ENCODE assay signal across 25 cellular contexts in the genomic region with DNA sequence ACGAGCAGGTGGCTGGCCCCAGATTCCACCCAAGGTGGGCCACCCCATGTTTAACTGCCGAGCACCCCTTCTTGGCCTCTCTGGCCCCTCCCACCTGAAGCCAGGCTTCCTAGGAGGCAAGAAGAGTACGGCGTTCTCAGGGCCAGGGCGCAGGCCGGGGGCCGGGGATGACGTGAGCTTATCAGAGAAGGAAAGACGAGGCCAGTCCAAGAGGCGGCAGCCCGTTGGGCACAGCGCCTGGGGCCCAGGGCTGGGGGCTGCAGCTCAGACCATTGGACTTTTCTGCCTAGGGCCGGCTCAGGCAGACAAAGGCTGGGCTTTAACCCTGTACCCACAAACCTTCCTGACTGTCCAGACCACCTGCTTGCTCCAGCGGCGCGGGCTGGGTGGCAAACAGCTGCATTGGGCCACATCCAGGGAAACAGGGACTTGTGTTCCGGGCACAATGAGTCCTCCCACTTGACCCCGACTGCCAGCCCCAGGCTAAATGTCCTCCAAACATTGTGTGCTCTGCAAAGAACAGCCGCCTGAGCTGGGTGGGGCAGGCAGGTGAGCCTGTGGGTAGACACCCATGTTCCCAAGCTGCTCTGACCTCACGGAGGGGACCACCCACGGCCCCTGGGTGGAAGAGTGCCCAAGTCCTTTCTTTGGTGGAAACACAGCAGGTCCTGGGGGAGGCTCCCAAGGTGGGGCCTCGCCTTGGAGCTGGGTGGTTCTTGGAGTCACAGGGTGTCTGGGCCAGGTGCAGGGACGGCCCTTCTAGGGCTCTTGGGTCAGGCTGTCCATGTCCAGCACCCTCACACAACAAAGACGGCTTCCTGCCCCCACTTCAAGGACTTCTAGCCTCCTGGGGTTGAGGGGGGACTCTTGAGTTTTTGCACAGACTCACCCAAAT. TPM values are rescaled to one million over a fixed set of nuclear protein-coding genes. Genes with fewer than 3 reads are reported as not detected.
DNase-seq lines count a peak whose midpoint lies in the region; ATAC-seq, FAIRE-seq and TF ChIP-seq lines count a peak whose summit lies in the region.
"Had no signal": no experiment of that assay in that cellular context is flagged by ENCODE, and none has a peak within 500 bp of the region (broad histone marks: within the 10 kb centered on the region; RNA-seq: fewer than 3 reads in every experiment).

No MANE protein-coding gene starts in this region.

- no peaks in the 10 kb centered on the region for H3K9me3 ChIP-seq in HepG2 (ENCODE audit: low read length)
- H3K9me3 ChIP-seq in right lobe of liver: no peaks in the 10 kb centered on the region
- no peaks in the 10 kb centered on the region for H3K9me3 ChIP-seq in SJCRH30 (replicated peaks)
- H3K9me3 ChIP-seq: SK-N-SH had no signal

- TF ChIP-seq POLR2A in HepG2 (IDR thresholded peaks at IDR 0.05; ENCODE audit: insufficient read depth in 1 of 2, low read depth in 2 of 2, low read length in 2 of 2): no peak
- TF ChIP-seq POLR2A in right lobe of liver (IDR thresholded peaks at IDR 0.05): no peak

- no peaks in the 10 kb centered on the region for H3K4me1 Mint-ChIP-seq in CD14-positive monocyte
- H3K4me1 Mint-ChIP-seq: WTC11 had no signal

- H3K27ac Mint-ChIP-seq in CD14-positive monocyte: no peak overlapping the region
- H3K27ac Mint-ChIP-seq: activated naive CD8-positive, alpha-beta T cell treated with anti-CD3 and anti-CD28 coated beads, Interleukin-2, amount 50 U/mL, for 24 hours; CD4-positive, alpha-beta T cell; natural killer cell; WTC11 had no signal

- DNase-seq in HepG2 (ENCODE audit: low spot score): no peak
- DNase-seq in right lobe of liver: no peak
- DNase-seq in SJCRH30: peak; percentile 95 to 96
- DNase-seq in myocyte (ENCODE audit: low read depth): peak; percentile 57
- no peak for DNase-seq in activated CD4-positive, CD25-positive, alpha-beta regulatory T cell treated with anti-CD3 and anti-CD28 coated beads, Interleukin-2, amount 50 U/mL, for 72 hours
- no peak for DNase-seq in CD14-positive monocyte (ENCODE audit: low spot score)
- DNase-seq: activated CD4-positive, alpha-beta T cell treated with anti-CD3 and anti-CD28 coated beads, Interleukin-2, amount 50 U/mL, for 48 hours; activated gamma-delta T cell; activated naive CD8-positive, alpha-beta T cell treated with anti-CD3 and anti-CD28 coated beads, Interleukin-2, amount 50 U/mL, for 24 hours; CD4-positive, alpha-beta T cell; DMS79; effector CD8-positive, alpha-beta T cell; mesenchymal stem cell; natural killer cell; NCI-H1930; NCI-H446 treated with DMSO at 0.1 percent for 48 hours had no signal

- 89% methylated on average over 17 of the region's 24 CpGs for WGBS in HepG2 (ENCODE audit: low lambda C conversion rate)
- WGBS in right lobe of liver (ENCODE audit: insufficient coverage, low coverage, low lambda C conversion rate, missing lambda C conversion rate): 79% methylated on average over 5 of the region's 24 CpGs

- no peak overlapping the region for H3K9ac ChIP-seq in HepG2 (ENCODE audit: insufficient read depth, low read depth, low read length)
- H3K9ac ChIP-seq: parathyroid adenoma, SK-N-SH had no signal

- in situ Hi-C loops in HepG2 (cut with HindIII; ENCODE audit: extremely low pct_ligation_motif_present, low pct_unique_long_range_greater_than_20kb): no loop called here

- FAIRE-seq in HepG2 (lab: Jason Lieb, UNC): no peak
- FAIRE-seq: frontal cortex, K562, keratinocyte had no signal

- H3K27me3 ChIP-seq in HepG2 (ENCODE audit: control insufficient read depth in 1 of 2, insufficient read depth in 2 of 2, low read length in 2 of 2): no peaks in the 10 kb centered on the region
- no peaks in the 10 kb centered on the region for H3K27me3 ChIP-seq in right lobe of liver
- H3K27me3 ChIP-seq in SJCRH30: 0 out of 2 replicates have a peak, but pooled peaks cover 4% of the 10 kb centered on the region

- no peak overlapping the region for H3K4me3 Mint-ChIP-seq in CD14-positive monocyte
- H3K4me3 Mint-ChIP-seq: activated naive CD8-positive, alpha-beta T cell treated with anti-CD3 and anti-CD28 coated beads, Interleukin-2, amount 50 U/mL, for 24 hours; CD4-positive, alpha-beta T cell; natural killer cell; WTC11 had no signal

- intact Hi-C loops in HepG2 (cut with micrococcal nuclease; ENCODE audit: unreplicated experiment): no loop called here
- intact Hi-C loops in right lobe of liver (cut with DNase I): no loop called here
- intact Hi-C loops in CD14-positive monocyte (cut with micrococcal nuclease): no loop called here

- H3K27ac ChIP-seq in HepG2 (ENCODE audit: extremely low read length, insufficient read depth, low read length): no peak overlapping the region
- H3K27ac ChIP-seq in right lobe of liver: no peak overlapping the region
- H3K27ac ChIP-seq in SJCRH30: peak overlapping the region; percentile 81
- H3K27ac ChIP-seq: parathyroid adenoma had no signal

- H3K4me3 ChIP-seq in HepG2 (replicated peaks in 1 of 3; ENCODE audit: insufficient read depth in 1 of 3, low read depth in 2 of 3, low read length in 3 of 3) (no peak overlapping the region), right lobe of liver (no peak overlapping the region), SJCRH30 (peak overlapping the region; percentile 41)
- H3K4me3 ChIP-seq: K562 had no signal

- TF ChIP-seq CTCF in HepG2 (CRISPR knock-in tag; IDR thresholded peaks at IDR 0.05) (no peak), right lobe of liver (IDR thresholded peaks at IDR 0.05) (no peak), CD14-positive monocyte (IDR thresholded peaks at IDR 0.05) (no peak)

- H2AFZ ChIP-seq in HepG2 (ENCODE audit: low read length): no peak overlapping the region
- H2AFZ ChIP-seq: parathyroid adenoma had no signal

- H3K36me3 Mint-ChIP-seq in CD14-positive monocyte: peaks cover 8 to 11% of the 10 kb centered on the region in 2 donors
- H3K36me3 Mint-ChIP-seq: natural killer cell, WTC11 had no signal

- H4K20me1 ChIP-seq in HepG2 (ENCODE audit: insufficient read depth, low read length): no peaks in the 10 kb centered on the region

- POLR2A ChIA-PET in HepG2 (lab: Yijun Ruan, JAX): no interaction called here

- no peaks in the 10 kb centered on the region for H3K79me2 ChIP-seq in HepG2 (ENCODE audit: insufficient read depth, low read length)
- H3K79me2 ChIP-seq: parathyroid adenoma had no signal

- CTCF ChIA-PET in HepG2 (lab: Yijun Ruan, JAX; ENCODE audit: low intra/inter-chr PET ratio, low total read pairs): no interaction called here

- no peaks in the 10 kb centered on the region for H3K9me3 Mint-ChIP-seq in CD14-positive monocyte
- H3K9me3 Mint-ChIP-seq: activated naive CD8-positive, alpha-beta T cell treated with anti-CD3 and anti-CD28 coated beads, Interleukin-2, amount 50 U/mL, for 24 hours; CD4-positive, alpha-beta T cell; natural killer cell; WTC11 had no signal

- no peaks in the 10 kb centered on the region for H3K4me1 ChIP-seq in HepG2 (ENCODE audit: insufficient read depth, low read length)
- H3K4me1 ChIP-seq in right lobe of liver: no peaks in the 10 kb centered on the region
- H3K4me1 ChIP-seq in SJCRH30: peaks cover 52% of the 10 kb centered on the region

- ATAC-seq in HepG2: no peak
- ATAC-seq in right lobe of liver: no peak
- ATAC-seq in HG02973 (IDR thresholded peaks at IDR 0.05; ENCODE audit: unreplicated experiment): no peak
- ATAC-seq in GM21360 (IDR thresholded peaks at IDR 0.05; ENCODE audit: unreplicated experiment): no peak
- ATAC-seq: activated naive CD8-positive, alpha-beta T cell treated with anti-CD3 and anti-CD28 coated beads, Interleukin-2, amount 50 U/mL, for 24 hours; natural killer cell had no signal

- H3K36me3 ChIP-seq in HepG2 (replicated peaks in 1 of 2; ENCODE audit: control insufficient read depth in 1 of 2, insufficient read depth in 2 of 2, low read length in 2 of 2) (no peaks in the 10 kb centered on the region), right lobe of liver (no peaks in the 10 kb centered on the region), SJCRH30 (no peaks in the 10 kb centered on the region)

- TF ChIP-seq EP300 in HepG2 (IDR thresholded peaks at IDR 0.05; ENCODE audit: low read depth in 2 of 2, low read length in 2 of 2): no peak
- no peak for TF ChIP-seq EP300 in HepG2 (CRISPR knock-in tag; IDR thresholded peaks at IDR 0.05; ENCODE audit: borderline replicate concordance)

- no peak overlapping the region for H3K4me2 ChIP-seq in HepG2 (ENCODE audit: low read depth, low read length)
- H3K4me2 ChIP-seq: SK-N-SH had no signal

- TF ChIP-seq RAD21 in HepG2 (CRISPR knock-in tag; IDR thresholded peaks at IDR 0.05): no peak

- no TSS peak for BruUV-seq in HepG2 (replicated peaks; lab: Mats Ljungman, UMichigan)

- peaks cover 0 to 2% (median 0%) of the 10 kb centered on the region in 3 donors for H3K27me3 Mint-ChIP-seq in CD14-positive monocyte (ENCODE audit: low read depth in 3 of 3)
- H3K27me3 Mint-ChIP-seq: activated naive CD8-positive, alpha-beta T cell treated with anti-CD3 and anti-CD28 coated beads, Interleukin-2, amount 50 U/mL, for 24 hours; CD4-positive, alpha-beta T cell had no signal

RNA-seq across cellular contexts. Expression of gene COMP, which starts 21.9 kb away (rescaled TPM):
- 0.04 TPM in 1 of 2 replicates, not detected in the other for total RNA-seq in HepG2 (2016; rRNA removed; fragmentation: Illumina TruSeq; extraction: Trizol)
- total RNA-seq in HepG2 (2016; cell fraction: cytosol; rRNA removed; fragmentation: Illumina TruSeq; extraction: Trizol; ENCODE audit: low read depth): not detected in 2 replicates
- 0.04 TPM in 1 of 2 replicates, not detected in the other for total RNA-seq in HepG2 (2016; cell fraction: insoluble cytoplasmic fraction; rRNA removed; fragmentation: Illumina TruSeq; extraction: Trizol)
- not detected in 2 replicates for total RNA-seq in HepG2 (2016; cell fraction: membrane; rRNA removed; fragmentation: Illumina TruSeq; extraction: Trizol)
- not detected in 2 replicates for total RNA-seq in HepG2 (2016; cell fraction: nucleus; rRNA removed; fragmentation: Illumina TruSeq; extraction: Trizol)
- 0.13 and 0.16 TPM in 2 replicates for polyA plus RNA-seq in HepG2 (2011; rRNA removed)
- 0.16 and 0.19 TPM in 2 replicates for polyA plus RNA-seq in HepG2 (2011; cell fraction: cytosol; rRNA removed)
- 0.23 and 0.37 TPM in 2 replicates for polyA plus RNA-seq in HepG2 (2011; cell fraction: nucleus; rRNA removed)
- polyA plus RNA-seq in HepG2 (2012): 0.36 and 0.49 TPM in 2 replicates
- polyA plus RNA-seq in HepG2 (2016; cell fraction: cytosol; fragmentation: Illumina TruSeq; extraction: Trizol; ENCODE audit: low read depth): not detected in 2 replicates
- not detected in 2 replicates for polyA plus RNA-seq in HepG2 (2016; cell fraction: insoluble cytoplasmic fraction; fragmentation: Illumina TruSeq; extraction: Trizol; ENCODE audit: low read depth)
- polyA plus RNA-seq in HepG2 (2016; cell fraction: membrane; fragmentation: Illumina TruSeq; extraction: Trizol; ENCODE audit: low read depth): 0.08 TPM in 1 of 2 replicates, not detected in the other
- polyA plus RNA-seq in HepG2 (2016; cell fraction: nucleus; fragmentation: Illumina TruSeq; extraction: Trizol; ENCODE audit: insufficient read depth, low read depth): 0.31 and 0.66 TPM in 2 replicates
- not detected in 2 replicates for polyA minus RNA-seq in HepG2 (2011; rRNA and poly(A)+ RNA removed; ENCODE audit: low replicate concordance)
- not detected in 2 replicates for polyA minus RNA-seq in HepG2 (2011; cell fraction: cytosol; rRNA and poly(A)+ RNA removed)
- not detected in 2 replicates for polyA minus RNA-seq in HepG2 (2011; cell fraction: nucleus; rRNA and poly(A)+ RNA removed)
- total RNA-seq in right lobe of liver: under 1 TPM in 2 of 6 experiments, not detected in 4; 0.11 to 0.31 TPM
- not detected in 2 replicates for total RNA-seq in SJCRH30 (2014; rRNA removed; shearing (Covaris generic))
- total RNA-seq in myocyte: not detected in 2 replicates
- polyA plus RNA-seq in myocyte (2012): 178 TPM
- polyA plus RNA-seq in CD14-positive monocyte: not detected
- total RNA-seq: CD4-positive, alpha-beta T cell; frontal cortex; natural killer cell; T-helper 2 cell treated with Interferon-gamma antibody and Interleukin-4, amounts not matched to agents 100 ng/mL and 5 ng/mL, for 36 hours had no signal
- polyA plus RNA-seq: K562, keratinocyte had no signal

Comparison
In these comparisons a context has a peak if more than half of its experiments do, and no peak if none do; other contexts are left out.
1. DNase-seq: peak in SJCRH30 (2 of 2) and myocyte (single experiment); none in HepG2 (single experiment), right lobe of liver (0 of 3), activated CD4-positive, CD25-positive, alpha-beta regulatory T cell treated with anti-CD3 and anti-CD28 coated beads, Interleukin-2, amount 50 U/mL, for 72 hours (single experiment) and CD14-positive monocyte (single experiment).